Comparison of ENCODE assay signal across 12 cellular contexts in genomic region chr9:6218099-6218502, GRCh38. TPM values are rescaled to one million over a fixed set of nuclear protein-coding genes. Genes with fewer than 3 reads are reported as not detected.
DNase-seq lines count a peak whose midpoint lies in the region; ATAC-seq, FAIRE-seq and TF ChIP-seq lines count a peak whose summit lies in the region.
"Had no signal": no experiment of that assay in that cellular context is flagged by ENCODE, and none has a peak within 500 bp of the region (broad histone marks: within the 10 kb centered on the region; RNA-seq: fewer than 3 reads in every experiment).

No MANE protein-coding gene starts in this region.

- DNase-seq in AG09319 (ENCODE audit: extremely low read depth, low read depth), result peak; percentile 82
- no peak for DNase-seq in ascending aorta (ENCODE audit: low spot score in 2 of 2)
- peak; percentile 84 for DNase-seq in foreskin melanocyte
- DNase-seq in pancreas, result no peak
- DNase-seq in islet precursor cell, result no peak
- DNase-seq in 8988T, result no peak
- DNase-seq: activated CD4-positive, alpha-beta T cell treated with anti-CD3 and anti-CD28 coated beads, Interleukin-2, amount 50 U/mL, for 48 hours; AML-193; brain microvascular endothelial cell; immature natural killer cell had no signal

- H3K4me3 ChIP-seq in ascending aorta (peak overlapping the region; percentile 37 to 53), pancreas (no peak overlapping the region)

- H3K4me1 ChIP-seq in ascending aorta (peaks cover 0 to 25% of the 10 kb centered on the region in 2 donors), pancreas (peaks cover 6 to 7% (median 6%) of the 10 kb centered on the region in 3 donors)

- no peaks in the 10 kb centered on the region for H3K27me3 ChIP-seq in ascending aorta
- H3K27me3 ChIP-seq in pancreas, result no peaks in the 10 kb centered on the region
- H3K27me3 ChIP-seq: brain microvascular endothelial cell had no signal

- intact Hi-C loops in ascending aorta (cut with DNase I) (loop anchor here (5.0 to 10.0 kb wide), 3 partner anchors 197 to 539 kb away; partner anchors contain the start of genes KDM4C and UHRF2), pancreas (cut with DNase I) (no loop called here)

- H3K27ac ChIP-seq in ascending aorta, result peak overlapping the region; percentile 77 to 86
- peak overlapping the region in 2 of 4 donors; percentile 15 to 66 for H3K27ac ChIP-seq in pancreas
- H3K27ac ChIP-seq: brain microvascular endothelial cell had no signal

- TF ChIP-seq CTCF in AG09319 (IDR thresholded peaks at IDR 0.05; ENCODE audit: low read depth, low read length), result no peak
- no peak for TF ChIP-seq CTCF in ascending aorta (IDR thresholded peaks at IDR 0.05)
- TF ChIP-seq CTCF in pancreas (IDR thresholded peaks at IDR 0.05), result no peak

- no peaks in the 10 kb centered on the region for H3K36me3 ChIP-seq in ascending aorta
- no peaks in the 10 kb centered on the region for H3K36me3 ChIP-seq in pancreas
- H3K36me3 ChIP-seq: brain microvascular endothelial cell had no signal

- WGBS in pancreas, 2 donors, result 30% methylated on average over 3 of the region's 3 CpGs

- H3K9me3 ChIP-seq in ascending aorta, result no peaks in the 10 kb centered on the region
- no peaks in the 10 kb centered on the region for H3K9me3 ChIP-seq in pancreas

- ATAC-seq in pancreas (peak in 3 of 4 donors; percentile 55 to 77 (median 60)), GM18498 (IDR thresholded peaks at IDR 0.05; ENCODE audit: unreplicated experiment) (no peak), HG03095 (IDR thresholded peaks at IDR 0.05; ENCODE audit: unreplicated experiment) (no peak)

- FAIRE-seq in pancreas (lab: Jason Lieb, UNC), result peak; percentile 75

RNA-seq across cellular contexts. Expression of gene IL33, which starts 2.5 kb away (rescaled TPM):
- total RNA-seq in ascending aorta (38.0 TPM), pancreas (1 to 10 TPM; 1.7 to 5.7 (median 3.5) TPM)
- polyA plus RNA-seq in pancreas, result 1 to 10 TPM; 3.4 to 4.8 TPM
- polyA plus RNA-seq: immature natural killer cell had no signal

Comparison
In these comparisons a context has a peak if more than half of its experiments do, and no peak if none do; other contexts are left out.
1. DNase-seq: peak in AG09319 (single experiment) and foreskin melanocyte (single experiment); none in ascending aorta (0 of 2), pancreas (0 of 6), islet precursor cell (single experiment) and 8988T (single experiment).
2. H3K4me3 ChIP-seq: peak in ascending aorta (2 of 2); none in pancreas (0 of 4).
3. ATAC-seq: peak in pancreas (3 of 4); none in GM18498 (single experiment) and HG03095 (single experiment).